ENCODE assay signal across 1 cellular context in genomic region chr11:22203281-22203680, GRCh38.
TF ChIP-seq lines count a peak whose summit lies in the region.

No MANE protein-coding gene starts in this region.

TF ChIP-seq in GM12878, 131 proteins besides CTCF, POLR2A, EP300 and RAD21 (continued from another document):
- TF ChIP-seq SKIL (IDR thresholded peaks at IDR 0.05; ENCODE audit: low read depth, poor library complexity, severe bottlenecking) (peak; percentile 77), ZNF24 (IDR thresholded peaks at IDR 0.05) (peak; percentile 48; the same call in 1 of the 2 replicates), ZSCAN29 (IDR thresholded peaks at IDR 0.05) (no peak), CUX1 (IDR thresholded peaks at IDR 0.05; ENCODE audit: insufficient replicate concordance, low read depth, low read length) (peak; percentile 76), NR2F1 (conservative IDR thresholded peaks at IDR 0.05) (0 out of 2 replicates have a peak, but pooled peaks have one; percentile 38), HDAC2 (IDR thresholded peaks at IDR 0.05) (no peak), HDAC6 (IDR thresholded peaks at IDR 0.05; ENCODE audit: unreplicated experiment) (no peak), RELA (IDR thresholded peaks at IDR 0.05; ENCODE audit: borderline replicate concordance, partially characterized antibody) (no peak), ATF7 (IDR thresholded peaks at IDR 0.05; ENCODE audit: low read depth) (0 out of 2 replicates have a peak, but pooled peaks have one; percentile 10), SMAD5 (IDR thresholded peaks at IDR 0.05; ENCODE audit: low read depth) (no peak), CHD4 (IDR thresholded peaks at IDR 0.05) (no peak), EZH2 (IDR thresholded peaks at IDR 0.05; ENCODE audit: borderline replicate concordance, control insufficient read depth, low read depth, low read length) (no peak), RUNX3 (IDR thresholded peaks at IDR 0.05; ENCODE audit: low read length) (peak; percentile 94), SREBF1 (IDR thresholded peaks at IDR 0.05; ENCODE audit: low read length) (no peak), DPF2 (IDR thresholded peaks at IDR 0.05) (0 out of 2 replicates have a peak, but pooled peaks have one; percentile 31), RELB (IDR thresholded peaks at IDR 0.05; ENCODE audit: low read depth) (peak; percentile 47; the same call in 1 of the 2 replicates), NR2C2 (IDR thresholded peaks at IDR 0.05; ENCODE audit: borderline replicate concordance, control insufficient read depth, insufficient read length, low read depth) (no peak), ZNF217 (IDR thresholded peaks at IDR 0.05) (no peak), CREM (IDR thresholded peaks at IDR 0.05; ENCODE audit: low read depth) (no peak), PAX8 (IDR thresholded peaks at IDR 0.05) (no peak), GATAD2B (conservative IDR thresholded peaks at IDR 0.05; ENCODE audit: low read depth) (no peak; the same call in 1 of the 2 replicates), IKZF2 (IDR thresholded peaks at IDR 0.05) (peak; percentile 30 to 53; a peak in 2 of 4 replicates)
TF ChIP-seq in GM12878: peak in this region for 15.
